In the genomic region with DNA sequence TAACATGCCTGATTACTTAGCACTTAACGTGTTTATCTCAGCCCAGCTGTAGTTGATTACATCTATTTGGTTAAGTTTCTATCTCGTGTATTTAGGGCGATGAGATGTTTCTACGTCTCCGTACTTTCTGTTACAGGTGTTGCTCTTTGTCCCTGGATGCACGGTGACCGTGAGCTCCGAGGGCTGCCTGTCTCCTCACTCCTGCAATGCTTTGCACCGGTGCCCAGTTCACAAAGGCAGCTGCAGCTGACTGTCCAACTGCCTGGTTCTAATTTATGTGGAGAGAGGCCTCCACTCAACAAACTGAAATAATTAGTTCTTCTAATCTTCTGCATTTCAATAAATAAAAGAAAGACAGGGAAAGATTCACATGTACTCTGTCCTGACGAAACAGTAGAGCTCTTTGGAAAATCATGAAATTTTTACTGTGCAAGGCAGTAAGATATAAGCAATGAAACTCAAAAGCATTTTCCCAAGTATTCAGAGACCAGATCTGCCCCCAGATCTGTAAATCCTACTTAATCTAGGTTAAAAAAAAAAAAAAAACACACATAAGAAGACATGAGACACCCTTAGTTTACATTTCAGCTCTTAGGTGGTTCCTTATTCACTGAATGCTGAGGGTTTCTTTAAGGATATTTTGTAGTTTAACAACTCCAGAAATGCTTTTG, we compare ENCODE assay signal across 17 cellular contexts.
DNase-seq lines count a peak whose midpoint lies in the region; ATAC-seq and TF ChIP-seq lines count a peak whose summit lies in the region.
"Had no signal": no experiment of that assay in that cellular context is flagged by ENCODE, and none has a peak within 500 bp of the region (broad histone marks: within the 10 kb centered on the region; RNA-seq: fewer than 3 reads in every experiment).

No MANE protein-coding gene starts in this region.

- DNase-seq in NCI-H1092 treated with DMSO at 0.1 percent for 48 hours (lab: John Stamatoyannopoulos, UW) (peak; percentile 16), NCI-H1092 (lab: John Stamatoyannopoulos, UW) (no peak), NCI-H774 (lab: John Stamatoyannopoulos, UW) (peak; percentile 36), fibroblast of villous mesenchyme (ENCODE audit: low read depth) (peak; percentile 75), erythroblast (lab: John Stamatoyannopoulos, UW) (no peak), DMS79 (lab: John Stamatoyannopoulos, UW) (no peak)
- DNase-seq in stimulated activated effector memory CD8-positive, alpha-beta T cell treated with anti-CD3 and anti-CD28 coated beads, Interleukin-12 subunit alpha, Interleukin-12 subunit beta, amount 100 ng/mL, for 72 hours (ENCODE audit: low spot score in 2 of 2) = no peak
- no peak for DNase-seq in activated naive CD4-positive, alpha-beta T cell treated with anti-CD3 and anti-CD28 coated beads, Interleukin-2, amount 10 ng/mL, durations not matched to agents 7 days and 5 days
- DNase-seq: activated effector memory CD4-positive, alpha-beta T cell treated with anti-CD3 and anti-CD28 coated beads, Interleukin-2, amount 50 U/mL, for 16 hours; aorta; BE2C; GF-D8; ovary; SHP77 treated with DMSO at 0.1 percent for 48 hours; stimulated activated CD4-positive, alpha-beta T cell treated with anti-CD3 and anti-CD28 coated beads, Interleukin-2, amount 100 ng/mL, for 48 hours had no signal

- peaks cover 24% of the 10 kb centered on the region for H3K36me3 Mint-ChIP-seq in stimulated activated effector memory CD8-positive, alpha-beta T cell treated with anti-CD3 and anti-CD28 coated beads, Interleukin-12 subunit alpha, Interleukin-12 subunit beta, amount 100 ng/mL, for 72 hours
- peaks cover 15% of the 10 kb centered on the region for H3K36me3 Mint-ChIP-seq in activated naive CD4-positive, alpha-beta T cell treated with anti-CD3 and anti-CD28 coated beads, Interleukin-2, amount 10 ng/mL, durations not matched to agents 7 days and 5 days

- TF ChIP-seq CTCF in fibroblast of villous mesenchyme (IDR thresholded peaks at IDR 0.05; ENCODE audit: insufficient read depth, low read depth, low read length) = no peak

- no peaks in the 10 kb centered on the region for H3K9me3 Mint-ChIP-seq in stimulated activated effector memory CD8-positive, alpha-beta T cell treated with anti-CD3 and anti-CD28 coated beads, Interleukin-12 subunit alpha, Interleukin-12 subunit beta, amount 100 ng/mL, for 72 hours
- no peaks in the 10 kb centered on the region for H3K9me3 Mint-ChIP-seq in activated naive CD4-positive, alpha-beta T cell treated with anti-CD3 and anti-CD28 coated beads, Interleukin-2, amount 10 ng/mL, durations not matched to agents 7 days and 5 days
- H3K9me3 Mint-ChIP-seq: T-helper 1 cell treated with Interleukin-12 subunit alpha and Interleukin-12 subunit beta and Interleukin-4 antibody, amounts not matched to agents 30 μg/mL and 1 μg/mL, for 36 hours had no signal

- H3K4me3 Mint-ChIP-seq in stimulated activated effector memory CD8-positive, alpha-beta T cell treated with anti-CD3 and anti-CD28 coated beads, Interleukin-12 subunit alpha, Interleukin-12 subunit beta, amount 100 ng/mL, for 72 hours = no peak overlapping the region
- H3K4me3 Mint-ChIP-seq in activated naive CD4-positive, alpha-beta T cell treated with anti-CD3 and anti-CD28 coated beads, Interleukin-2, amount 10 ng/mL, durations not matched to agents 7 days and 5 days = no peak overlapping the region
- H3K4me3 Mint-ChIP-seq: T-helper 1 cell treated with Interleukin-12 subunit alpha and Interleukin-12 subunit beta and Interleukin-4 antibody, amounts not matched to agents 30 μg/mL and 1 μg/mL, for 36 hours had no signal

- peaks cover 53% of the 10 kb centered on the region for H3K4me1 Mint-ChIP-seq in stimulated activated effector memory CD8-positive, alpha-beta T cell treated with anti-CD3 and anti-CD28 coated beads, Interleukin-12 subunit alpha, Interleukin-12 subunit beta, amount 100 ng/mL, for 72 hours
- no peaks in the 10 kb centered on the region for H3K4me1 Mint-ChIP-seq in activated naive CD4-positive, alpha-beta T cell treated with anti-CD3 and anti-CD28 coated beads, Interleukin-2, amount 10 ng/mL, durations not matched to agents 7 days and 5 days

- no peak for ATAC-seq in stimulated activated effector memory CD8-positive, alpha-beta T cell treated with anti-CD3 and anti-CD28 coated beads, Interleukin-12 subunit alpha, Interleukin-12 subunit beta, amount 100 ng/mL, for 72 hours
- ATAC-seq: activated CD4-positive, CD25-positive, alpha-beta regulatory T cell treated with anti-CD3 and anti-CD28 coated beads, Interleukin-2, amount 50 U/mL, for 24 hours had no signal

- CTCF ChIA-PET in activated naive CD4-positive, alpha-beta T cell treated with anti-CD3 and anti-CD28 coated beads, Interleukin-2, amount 10 ng/mL, durations not matched to agents 7 days and 5 days (lab: Charles Lee) = interaction anchor here (0.9 kb wide), 1 partner anchor 13 kb away, joined by 3 read pairs; no protein-coding TSS in a partner anchor

- H3K4me3 ChIP-seq in fibroblast of villous mesenchyme (ENCODE audit: low read depth, low read length) = no peak overlapping the region
- H3K4me3 ChIP-seq: ovary had no signal

- TF ChIP-seq POLR2A in erythroblast (IDR thresholded peaks at IDR 0.05; ENCODE audit: low read length) = no peak

- H3K27ac Mint-ChIP-seq in stimulated activated effector memory CD8-positive, alpha-beta T cell treated with anti-CD3 and anti-CD28 coated beads, Interleukin-12 subunit alpha, Interleukin-12 subunit beta, amount 100 ng/mL, for 72 hours = peak overlapping the region; percentile 84
- no peak overlapping the region for H3K27ac Mint-ChIP-seq in activated naive CD4-positive, alpha-beta T cell treated with anti-CD3 and anti-CD28 coated beads, Interleukin-2, amount 10 ng/mL, durations not matched to agents 7 days and 5 days
- H3K27ac Mint-ChIP-seq: T-helper 1 cell treated with Interleukin-12 subunit alpha and Interleukin-12 subunit beta and Interleukin-4 antibody, amounts not matched to agents 30 μg/mL and 1 μg/mL, for 36 hours had no signal

- no peaks in the 10 kb centered on the region for H3K27me3 Mint-ChIP-seq in activated naive CD4-positive, alpha-beta T cell treated with anti-CD3 and anti-CD28 coated beads, Interleukin-2, amount 10 ng/mL, durations not matched to agents 7 days and 5 days

Comparison
In these comparisons a context has a peak if more than half of its experiments do, and no peak if none do; other contexts are left out.
1. DNase-seq: peak in NCI-H1092 treated with DMSO at 0.1 percent for 48 hours (single experiment), NCI-H774 (single experiment) and fibroblast of villous mesenchyme (single experiment); none in NCI-H1092 (single experiment), stimulated activated effector memory CD8-positive, alpha-beta T cell treated with anti-CD3 and anti-CD28 coated beads, Interleukin-12 subunit alpha, Interleukin-12 subunit beta, amount 100 ng/mL, for 72 hours (0 of 2), erythroblast (0 of 2), activated naive CD4-positive, alpha-beta T cell treated with anti-CD3 and anti-CD28 coated beads, Interleukin-2, amount 10 ng/mL, durations not matched to agents 7 days and 5 days (single experiment) and DMS79 (single experiment).